1 cellular context compared by ENCODE assay signal in genomic region chr12:97482153-97482693, GRCh38.
TF ChIP-seq lines count a peak whose summit lies in the region.

No MANE protein-coding gene starts in this region.

TF ChIP-seq in K562, 482 proteins besides CTCF, POLR2A, EP300 and RAD21:
- TF ChIP-seq ZBTB40 (IDR thresholded peaks at IDR 0.05) (peak; percentile 41; the same call in 1 of the 2 replicates), ZBTB40 (CRISPR knock-in tag; IDR thresholded peaks at IDR 0.05) (peak; percentile 90), CREB3 (tag; conservative IDR thresholded peaks at IDR 0.05; ENCODE audit: low read depth) (no peak)
TF ChIP-seq in K562: peak in this region for 1.
